ENCODE assay signal across 16 cellular contexts in genomic region chr1:48007044-48007443, GRCh38. TPM values are rescaled to one million over a fixed set of nuclear protein-coding genes. Genes with fewer than 3 reads are reported as not detected.
DNase-seq lines count a peak whose midpoint lies in the region; ATAC-seq and TF ChIP-seq lines count a peak whose summit lies in the region.
"Had no signal": no experiment of that assay in that cellular context is flagged by ENCODE, and none has a peak within 500 bp of the region (broad histone marks: within the 10 kb centered on the region; RNA-seq: fewer than 3 reads in every experiment).

No MANE protein-coding gene starts in this region.

- 25 to 48% (median 33%) methylated on average over 2 of the region's 2 CpGs for WGBS in heart left ventricle, 4 donors
- WGBS in trophoblast cell (ENCODE audit: extremely low coverage, insufficient coverage, insufficient read length), result no CpG with 5 or more reads among the region's 2 CpGs

- ATAC-seq in heart left ventricle (peak in 3 of 4 donors; percentile 39 to 83 (median 42)), upper lobe of right lung (peak; percentile 24), GM21786 (IDR thresholded peaks at IDR 0.05; ENCODE audit: unreplicated experiment) (no peak)

- no peaks in the 10 kb centered on the region for H3K9me3 ChIP-seq in heart left ventricle
- no peaks in the 10 kb centered on the region for H3K9me3 ChIP-seq in right atrium auricular region
- no peaks in the 10 kb centered on the region for H3K9me3 ChIP-seq in upper lobe of right lung
- H3K9me3 ChIP-seq in trophoblast cell (ENCODE audit: insufficient read depth, low read depth, low read length), result no peaks in the 10 kb centered on the region
- H3K9me3 ChIP-seq: Caco-2, HAP-1 had no signal

- no peak overlapping the region for H2AK5ac ChIP-seq in trophoblast cell (ENCODE audit: low read length)

- DNase-seq in heart left ventricle (no peak), right atrium auricular region (ENCODE audit: low spot score) (no peak), astrocyte of the spinal cord (ENCODE audit: low read depth, low spot score) (peak; percentile 29), iris pigment epithelial cell (ENCODE audit: low read depth) (peak; percentile 66), upper lobe of right lung (no peak), trophoblast cell (no peak), mucosa of gallbladder (ENCODE audit: low spot score) (no peak)
- DNase-seq: activated naive CD4-positive, alpha-beta T cell treated with anti-CD3 and anti-CD28 coated beads, Interleukin-2, amount 50 U/mL, for 16 hours; activated T-cell treated with anti-CD3 and anti-CD28 coated beads, Interleukin-2, amount 50 U/mL, for 24 hours; Caco-2; GF-D8; NCI-H446; stimulated activated CD4-positive, alpha-beta T cell treated with anti-CD3 and anti-CD28 coated beads, Interleukin-1b, Interleukin-23, amount 100 ng/mL, for 48 hours had no signal

- H4K91ac ChIP-seq in trophoblast cell (ENCODE audit: low read depth, low read length), result no peak overlapping the region

- TF ChIP-seq POLR2A in heart left ventricle (IDR thresholded peaks at IDR 0.05), result no peak

- no peak overlapping the region for H3K23ac ChIP-seq in trophoblast cell (ENCODE audit: low read length)

- no peak overlapping the region for H3K9ac ChIP-seq in trophoblast cell (ENCODE audit: low read length)

- H3K4me1 ChIP-seq in heart left ventricle, result peaks cover 0 to 4% (median 0%) of the 10 kb centered on the region in 12 donors
- H3K4me1 ChIP-seq in right atrium auricular region, result peaks cover 0 to 23% of the 10 kb centered on the region in 2 donors
- H3K4me1 ChIP-seq in upper lobe of right lung, result no peaks in the 10 kb centered on the region
- H3K4me1 ChIP-seq in trophoblast cell (ENCODE audit: control insufficient read depth in 1 of 2, insufficient read depth in 2 of 2, low read length in 2 of 2), result no peaks in the 10 kb centered on the region
- H3K4me1 ChIP-seq: HAP-1 had no signal

- no peak overlapping the region for H3K4me2 ChIP-seq in trophoblast cell (ENCODE audit: low read length)

- no peak overlapping the region for H4K8ac ChIP-seq in trophoblast cell (ENCODE audit: low read depth, low read length)

- intact Hi-C loops in heart left ventricle (cut with DNase I) (loop anchor here in 1 of 10 donors (5.0 kb wide), 1 partner anchor 675 kb away; the partner anchor contains the start of gene CMPK1), upper lobe of right lung (cut with DNase I) (no loop called here)

- TF ChIP-seq CTCF in heart left ventricle (IDR thresholded peaks at IDR 0.05), result no peak
- TF ChIP-seq CTCF in right atrium auricular region (IDR thresholded peaks at IDR 0.05), result no peak
- TF ChIP-seq CTCF in astrocyte of the spinal cord (IDR thresholded peaks at IDR 0.05; ENCODE audit: low read depth, low read length), result no peak
- no peak for TF ChIP-seq CTCF in upper lobe of right lung (IDR thresholded peaks at IDR 0.05)

- no peaks in the 10 kb centered on the region for H3K79me1 ChIP-seq in trophoblast cell (ENCODE audit: low read length)

- H3K27ac ChIP-seq in heart left ventricle (no peak overlapping the region), right atrium auricular region (peak overlapping the region in 1 of 2 donors; percentile 64), upper lobe of right lung (no peak overlapping the region), trophoblast cell (ENCODE audit: low read depth, low read length) (no peak overlapping the region)

- H3K36me3 ChIP-seq in heart left ventricle, result no peaks in the 10 kb centered on the region
- no peaks in the 10 kb centered on the region for H3K36me3 ChIP-seq in right atrium auricular region
- H3K36me3 ChIP-seq in upper lobe of right lung, result no peaks in the 10 kb centered on the region
- no peaks in the 10 kb centered on the region for H3K36me3 ChIP-seq in trophoblast cell (ENCODE audit: control insufficient read depth in 1 of 2, insufficient read depth in 2 of 2, low read length in 2 of 2)
- H3K36me3 ChIP-seq: HAP-1 had no signal

- no peaks in the 10 kb centered on the region for H3K27me3 ChIP-seq in heart left ventricle
- H3K27me3 ChIP-seq in right atrium auricular region, result no peaks in the 10 kb centered on the region
- no peaks in the 10 kb centered on the region for H3K27me3 ChIP-seq in upper lobe of right lung
- no peaks in the 10 kb centered on the region for H3K27me3 ChIP-seq in trophoblast cell (ENCODE audit: insufficient read depth, low read length)

- H2BK12ac ChIP-seq in trophoblast cell (ENCODE audit: low read length), result no peak overlapping the region

- H2BK120ac ChIP-seq in trophoblast cell (ENCODE audit: insufficient read depth, low read length, poor library complexity), result no peak overlapping the region

- no peak overlapping the region for H3K14ac ChIP-seq in trophoblast cell (ENCODE audit: low read length)

- no peak overlapping the region for H3K4ac ChIP-seq in trophoblast cell (ENCODE audit: low read depth, low read length)

- H3K18ac ChIP-seq in trophoblast cell (ENCODE audit: low read length), result no peak overlapping the region

- H3K79me2 ChIP-seq in trophoblast cell (ENCODE audit: control insufficient read depth, insufficient read depth, low read length, poor library complexity), result no peaks in the 10 kb centered on the region

- H2AFZ ChIP-seq in trophoblast cell (ENCODE audit: insufficient read depth, low read length, poor library complexity), result no peak overlapping the region

- no peak overlapping the region for H3K4me3 ChIP-seq in heart left ventricle
- no peak overlapping the region for H3K4me3 ChIP-seq in right atrium auricular region
- no peak overlapping the region for H3K4me3 ChIP-seq in astrocyte of the spinal cord (ENCODE audit: low read depth, low read length)
- no peak overlapping the region for H3K4me3 ChIP-seq in upper lobe of right lung
- no peak overlapping the region for H3K4me3 ChIP-seq in trophoblast cell (ENCODE audit: low read depth, low read length)
- H3K4me3 ChIP-seq: HAP-1 had no signal

- no peak overlapping the region for H4K12ac ChIP-seq in trophoblast cell (ENCODE audit: low read depth, low read length)

- in situ Hi-C loops in astrocyte of the spinal cord (cut with HindIII; ENCODE audit: low sequenced_read_pairs), result no loop called here

- H2BK5ac ChIP-seq in trophoblast cell (ENCODE audit: low read depth, low read length, poor library complexity), result no peak overlapping the region

RNA-seq across cellular contexts. Expression of gene TRABD2B, which starts 9.9 kb away (rescaled TPM):
- 1 to 10 TPM in 4 of 9 donors, under 1 TPM in 5; 0.31 to 1.1 (median 0.87) TPM for total RNA-seq in heart left ventricle
- polyA plus RNA-seq in heart left ventricle, result under 1 TPM; 0.46 to 0.80 TPM
- 1 to 10 TPM; 3.1 to 8.1 TPM for total RNA-seq in right atrium auricular region
- total RNA-seq in upper lobe of right lung, result 1.2 TPM
- polyA plus RNA-seq in trophoblast cell (2013), result 0.03 and 0.11 TPM in 2 replicates
- total RNA-seq in mucosa of gallbladder, result 11.2 TPM
- total RNA-seq: lung microvascular endothelial cell had no signal

Comparison
In these comparisons a context has a peak if more than half of its experiments do, and no peak if none do; other contexts are left out.
1. DNase-seq: peak in astrocyte of the spinal cord (single experiment) and iris pigment epithelial cell (single experiment); none in heart left ventricle (0 of 5), right atrium auricular region (single experiment), upper lobe of right lung (single experiment), trophoblast cell (0 of 2) and mucosa of gallbladder (single experiment).